ENCODE assay signal across 18 cellular contexts in genomic region chr18:70256994-70257393, GRCh38.
"Had no signal": no experiment of that assay in that cellular context is flagged by ENCODE, and none has a peak within 500 bp of the region (broad histone marks: within the 10 kb centered on the region; RNA-seq: fewer than 3 reads in every experiment).

No MANE protein-coding gene starts in this region.

- H3K4me3 ChIP-seq: ascending aorta, mucosa of descending colon, skin epidermis, suprapubic skin, tibial nerve had no signal

- H3K27me3 ChIP-seq: ascending aorta, brain microvascular endothelial cell, suprapubic skin, tibial nerve had no signal

- H3K27ac ChIP-seq: ascending aorta, brain microvascular endothelial cell, foreskin keratinocyte, skin epidermis, suprapubic skin, tibial nerve had no signal

- H3K9me3 ChIP-seq: ascending aorta, mucosa of descending colon, suprapubic skin, tibial nerve had no signal

- H3K36me3 ChIP-seq: ascending aorta, brain microvascular endothelial cell, suprapubic skin, tibial nerve had no signal

- H3K4me1 ChIP-seq: ascending aorta, foreskin keratinocyte, suprapubic skin, tibial nerve had no signal

- ATAC-seq: activated CD8-positive, alpha-beta T cell treated with anti-CD3 and anti-CD28 coated beads for 36 hours; activated naive CD4-positive, alpha-beta T cell treated with anti-CD3 and anti-CD28 coated beads, Interleukin-2, amount 50 U/mL, for 72 hours; foreskin keratinocyte; left colon; mucosa of descending colon; naive thymus-derived CD4-positive, alpha-beta T cell; right cardiac atrium had no signal

- DNase-seq: activated CD4-positive, alpha-beta T cell treated with anti-CD3 and anti-CD28 coated beads for 48 hours; activated CD8-positive, alpha-beta T cell treated with anti-CD3 and anti-CD28 coated beads for 36 hours; activated gamma-delta T cell treated with Interleukin-2 at 50 U/mL for 16 hours; brain microvascular endothelial cell; effector CD4-positive, alpha-beta T cell; foreskin keratinocyte; islet precursor cell; left colon; mesenchymal stem cell; mucosa of descending colon; naive thymus-derived CD4-positive, alpha-beta T cell; right cardiac atrium; stimulated activated CD4-positive, alpha-beta T cell treated with anti-CD3 and anti-CD28 coated beads, Interleukin-1b, Interleukin-23, amount 100 ng/mL, for 48 hours had no signal
